ENCODE assay signal across 15 cellular contexts in genomic region chr17:2723505-2723996, GRCh38. TPM values are rescaled to one million over a fixed set of nuclear protein-coding genes. Genes with fewer than 3 reads are reported as not detected.
A peak's percentile ranks its signal among the peaks of the same experiment; 100 is the strongest.
DNase-seq lines count a peak whose midpoint lies in the region; ATAC-seq and TF ChIP-seq lines count a peak whose summit lies in the region.
"Had no signal": no experiment of that assay in that cellular context is flagged by ENCODE, and none has a peak within 500 bp of the region (broad histone marks: within the 10 kb centered on the region; RNA-seq: fewer than 3 reads in every experiment).

No MANE protein-coding gene starts in this region.

- no peak overlapping the region for H3K27ac Mint-ChIP-seq in activated T-helper 17 cell treated with anti-CD3 and anti-CD28 coated beads, Interleukin-2, amount 50 U/mL, for 72 hours
- H3K27ac Mint-ChIP-seq in stimulated activated memory B cell treated with anti-CD40 and anti-IgM and Interleukin-4, amounts not matched to agents 10 μg/mL and 1 μg/mL and 100 μg/mL, for 72 hours: no peak overlapping the region
- H3K27ac Mint-ChIP-seq: HFFc6 had no signal

- no peak for ATAC-seq in activated T-helper 17 cell treated with anti-CD3 and anti-CD28 coated beads, Interleukin-2, amount 50 U/mL, for 72 hours (replicated peaks)
- ATAC-seq in stimulated activated memory B cell treated with anti-CD40 and anti-IgM and Interleukin-4, amounts not matched to agents 10 μg/mL and 1 μg/mL and 100 μg/mL, for 72 hours: no peak
- no peak for ATAC-seq in SK-N-SH treated with all-trans-retinoic acid at 6 μM for 48 hours

- no peaks in the 10 kb centered on the region for H3K9me3 Mint-ChIP-seq in activated T-helper 17 cell treated with anti-CD3 and anti-CD28 coated beads, Interleukin-2, amount 50 U/mL, for 72 hours
- H3K9me3 Mint-ChIP-seq in stimulated activated memory B cell treated with anti-CD40 and anti-IgM and Interleukin-4, amounts not matched to agents 10 μg/mL and 1 μg/mL and 100 μg/mL, for 72 hours: no peaks in the 10 kb centered on the region
- H3K9me3 Mint-ChIP-seq: HFFc6 had no signal

- peaks cover 11% of the 10 kb centered on the region for H3K4me1 Mint-ChIP-seq in activated T-helper 17 cell treated with anti-CD3 and anti-CD28 coated beads, Interleukin-2, amount 50 U/mL, for 72 hours
- H3K4me1 Mint-ChIP-seq in stimulated activated memory B cell treated with anti-CD40 and anti-IgM and Interleukin-4, amounts not matched to agents 10 μg/mL and 1 μg/mL and 100 μg/mL, for 72 hours: peaks cover 7% of the 10 kb centered on the region

- DNase-seq in DMS53 (lab: John Stamatoyannopoulos, UW) (peak; percentile 58), DMS53 treated with DMSO at 0.1 percent for 48 hours (lab: John Stamatoyannopoulos, UW; ENCODE audit: unreplicated experiment) (no peak), islet precursor cell (peak; percentile 96), RKO (ENCODE audit: low spot score) (no peak), hypothalamus (lab: John Stamatoyannopoulos, UW) (no peak)
- DNase-seq: 8988T; activated gamma-delta T cell; HFFc6; NCI-H146; stimulated activated CD4-positive, alpha-beta T cell treated with anti-CD3 and anti-CD28 coated beads, Interleukin-12 subunit alpha, Interleukin-12 subunit beta, amount 100 ng/mL, for 4 hours had no signal

- H3K27me3 Mint-ChIP-seq in activated T-helper 17 cell treated with anti-CD3 and anti-CD28 coated beads, Interleukin-2, amount 50 U/mL, for 72 hours: peaks cover 9% of the 10 kb centered on the region
- peaks cover 49% of the 10 kb centered on the region for H3K27me3 Mint-ChIP-seq in stimulated activated memory B cell treated with anti-CD40 and anti-IgM and Interleukin-4, amounts not matched to agents 10 μg/mL and 1 μg/mL and 100 μg/mL, for 72 hours

- no peaks in the 10 kb centered on the region for H3K36me3 Mint-ChIP-seq in activated T-helper 17 cell treated with anti-CD3 and anti-CD28 coated beads, Interleukin-2, amount 50 U/mL, for 72 hours (ENCODE audit: low read depth)
- H3K36me3 Mint-ChIP-seq in stimulated activated memory B cell treated with anti-CD40 and anti-IgM and Interleukin-4, amounts not matched to agents 10 μg/mL and 1 μg/mL and 100 μg/mL, for 72 hours: no peaks in the 10 kb centered on the region

- H3K4me3 Mint-ChIP-seq in activated T-helper 17 cell treated with anti-CD3 and anti-CD28 coated beads, Interleukin-2, amount 50 U/mL, for 72 hours: peak overlapping the region; percentile 26
- peak overlapping the region; percentile 53 for H3K4me3 Mint-ChIP-seq in stimulated activated memory B cell treated with anti-CD40 and anti-IgM and Interleukin-4, amounts not matched to agents 10 μg/mL and 1 μg/mL and 100 μg/mL, for 72 hours
- H3K4me3 Mint-ChIP-seq: HFFc6 had no signal

TF ChIP-seq in SK-N-SH treated with all-trans-retinoic acid at 6 μM for 48 hours, 23 proteins besides CTCF, POLR2A, EP300 and RAD21:
- TF ChIP-seq ZNF70 (CRISPR knock-in tag; IDR thresholded peaks at IDR 0.05): no peak
- no peak for TF ChIP-seq ZFP3 (CRISPR knock-in tag; IDR thresholded peaks at IDR 0.05)
- no peak for TF ChIP-seq CREB5 (CRISPR knock-in tag; IDR thresholded peaks at IDR 0.05; ENCODE audit: low read depth)
- TF ChIP-seq BACH2 (CRISPR knock-in tag; IDR thresholded peaks at IDR 0.05; ENCODE audit: borderline replicate concordance): no peak
- no peak for TF ChIP-seq TCF4 (CRISPR knock-in tag; IDR thresholded peaks at IDR 0.05; ENCODE audit: borderline replicate concordance)
- TF ChIP-seq ESRRG (CRISPR knock-in tag; IDR thresholded peaks at IDR 0.05): no peak
- TF ChIP-seq ZNF565 (CRISPR knock-in tag; conservative IDR thresholded peaks at IDR 0.05; ENCODE audit: low read depth): no peak
- no peak for TF ChIP-seq CSDC2 (CRISPR knock-in tag; IDR thresholded peaks at IDR 0.05)
- TF ChIP-seq CSRNP3 (CRISPR knock-in tag; IDR thresholded peaks at IDR 0.05): no peak
- TF ChIP-seq ZC3H10 (CRISPR knock-in tag; IDR thresholded peaks at IDR 0.05): no peak
- no peak for TF ChIP-seq PPARA (CRISPR knock-in tag; IDR thresholded peaks at IDR 0.05; ENCODE audit: borderline replicate concordance)
- TF ChIP-seq ISL1 (CRISPR knock-in tag; IDR thresholded peaks at IDR 0.05): no peak
- TF ChIP-seq RARB (CRISPR knock-in tag; IDR thresholded peaks at IDR 0.05): no peak

RNA-seq across cellular contexts. Expression of gene CLUH, which starts 12.0 kb away (rescaled TPM):
- total RNA-seq in activated T-helper 17 cell treated with anti-CD3 and anti-CD28 coated beads, Interleukin-2, amount 50 U/mL, for 72 hours: 100 to 1,000 TPM in 1 of 2 donors, 10 to 100 TPM in 1; 49.5 to 122 TPM

RNA-seq across cellular contexts. Expression of gene CCDC92B, which starts 25.9 kb away (rescaled TPM):
- total RNA-seq in activated T-helper 17 cell treated with anti-CD3 and anti-CD28 coated beads, Interleukin-2, amount 50 U/mL, for 72 hours: under 1 TPM in 1 of 2 donors, not detected in 1; 0.11 TPM
- total RNA-seq: HFFc6, liver, OCI-LY7 had no signal

Comparison
In these comparisons a context has a peak if more than half of its experiments do, and no peak if none do; other contexts are left out.
1. DNase-seq: peak in DMS53 (single experiment) and islet precursor cell (single experiment); none in DMS53 treated with DMSO at 0.1 percent for 48 hours (single experiment), RKO (single experiment) and hypothalamus (0 of 51).